In the genomic region with DNA sequence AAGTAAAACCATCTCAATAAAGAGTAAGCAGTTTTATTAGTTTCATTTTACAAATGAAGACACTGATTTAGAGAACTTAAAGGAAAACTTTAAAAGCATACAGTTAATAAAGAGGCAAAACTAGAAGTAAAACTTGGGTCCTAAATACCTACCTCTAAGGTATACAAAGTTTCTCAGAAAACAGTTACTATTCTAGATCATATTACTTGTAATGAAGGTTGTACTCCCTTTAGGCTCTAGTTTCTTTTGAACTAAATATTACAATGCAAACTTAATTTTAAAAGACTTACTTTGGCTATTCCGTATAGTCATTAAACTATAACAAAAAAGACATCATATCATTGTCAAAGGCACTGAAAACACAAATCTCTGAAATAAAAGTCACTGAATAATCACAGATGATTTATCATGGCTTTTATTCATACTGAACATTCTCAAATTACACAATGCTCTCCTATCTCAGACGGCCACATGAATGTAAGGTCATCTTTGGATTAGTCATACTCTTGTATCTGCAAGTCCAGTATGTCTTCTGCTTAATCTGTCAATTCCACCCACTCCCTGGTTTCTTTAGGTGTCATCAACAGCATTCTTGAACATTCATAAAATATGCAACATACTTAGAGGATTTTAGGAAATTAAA, we compare ENCODE assay signal across 13 cellular contexts.
DNase-seq lines count a peak whose midpoint lies in the region; ATAC-seq and TF ChIP-seq lines count a peak whose summit lies in the region.
"Had no signal": no experiment of that assay in that cellular context is flagged by ENCODE, and none has a peak within 500 bp of the region (broad histone marks: within the 10 kb centered on the region; RNA-seq: fewer than 3 reads in every experiment).

No MANE protein-coding gene starts in this region.

- TF ChIP-seq CTCF in AG10803 (conservative IDR thresholded peaks at IDR 0.05; ENCODE audit: low read length): no peak

- H3K4me1 Mint-ChIP-seq in activated naive CD8-positive, alpha-beta T cell treated with anti-CD3 and anti-CD28 coated beads, Interleukin-2, amount 50 U/mL, for 24 hours: peaks cover 47% of the 10 kb centered on the region

- no peaks in the 10 kb centered on the region for H3K27me3 Mint-ChIP-seq in activated naive CD8-positive, alpha-beta T cell treated with anti-CD3 and anti-CD28 coated beads, Interleukin-2, amount 50 U/mL, for 24 hours

- no peak overlapping the region for H3K4me3 Mint-ChIP-seq in activated naive CD8-positive, alpha-beta T cell treated with anti-CD3 and anti-CD28 coated beads, Interleukin-2, amount 50 U/mL, for 24 hours
- H3K4me3 Mint-ChIP-seq: nephron had no signal

- DNase-seq in AG10803 (ENCODE audit: low read depth): peak; percentile 73
- DNase-seq in HS-27A (ENCODE audit: low read depth): peak; percentile 41
- no peak for DNase-seq in activated naive CD8-positive, alpha-beta T cell treated with anti-CD3 and anti-CD28 coated beads, Interleukin-2, amount 50 U/mL, for 24 hours
- peak; percentile 95 for DNase-seq in iris pigment epithelial cell (ENCODE audit: low read depth)
- DNase-seq in activated effector memory CD4-positive, alpha-beta T cell treated with anti-CD3 and anti-CD28 coated beads, Interleukin-2, amount 50 U/mL, for 16 hours: no peak
- DNase-seq: activated CD4-positive, alpha-beta T cell treated with anti-CD3 and anti-CD28 coated beads for 4 hours; stimulated activated CD4-positive, alpha-beta T cell treated with anti-CD3 and anti-CD28 coated beads, Interleukin-4, amount 100 ng/mL, for 1 hour; thyroid gland had no signal

- H3K9me3 Mint-ChIP-seq in activated naive CD8-positive, alpha-beta T cell treated with anti-CD3 and anti-CD28 coated beads, Interleukin-2, amount 50 U/mL, for 24 hours: peaks cover 5% of the 10 kb centered on the region
- H3K9me3 Mint-ChIP-seq: nephron had no signal

- peak; percentile 52 for ATAC-seq in activated naive CD8-positive, alpha-beta T cell treated with anti-CD3 and anti-CD28 coated beads, Interleukin-2, amount 50 U/mL, for 24 hours
- ATAC-seq in GM19467 (IDR thresholded peaks at IDR 0.05; ENCODE audit: unreplicated experiment): no peak
- no peak for ATAC-seq in GM18517 (IDR thresholded peaks at IDR 0.05; ENCODE audit: unreplicated experiment)
- ATAC-seq in HG02678 (IDR thresholded peaks at IDR 0.05; ENCODE audit: unreplicated experiment): no peak

- H3K27ac Mint-ChIP-seq in activated naive CD8-positive, alpha-beta T cell treated with anti-CD3 and anti-CD28 coated beads, Interleukin-2, amount 50 U/mL, for 24 hours: no peak overlapping the region
- H3K27ac Mint-ChIP-seq: nephron had no signal

- peaks cover 7% of the 10 kb centered on the region for H3K36me3 Mint-ChIP-seq in activated naive CD8-positive, alpha-beta T cell treated with anti-CD3 and anti-CD28 coated beads, Interleukin-2, amount 50 U/mL, for 24 hours (ENCODE audit: low read depth)

- H3K4me3 ChIP-seq in AG10803 (ENCODE audit: low read length): no peak overlapping the region
- H3K4me3 ChIP-seq: ascending aorta, thyroid gland had no signal

Comparison
In these comparisons a context has a peak if more than half of its experiments do, and no peak if none do; other contexts are left out.
1. DNase-seq: peak in AG10803 (single experiment), HS-27A (single experiment) and iris pigment epithelial cell (single experiment); none in activated naive CD8-positive, alpha-beta T cell treated with anti-CD3 and anti-CD28 coated beads, Interleukin-2, amount 50 U/mL, for 24 hours (single experiment) and activated effector memory CD4-positive, alpha-beta T cell treated with anti-CD3 and anti-CD28 coated beads, Interleukin-2, amount 50 U/mL, for 16 hours (single experiment).